ENCODE assay signal across 26 cellular contexts in the genomic region with DNA sequence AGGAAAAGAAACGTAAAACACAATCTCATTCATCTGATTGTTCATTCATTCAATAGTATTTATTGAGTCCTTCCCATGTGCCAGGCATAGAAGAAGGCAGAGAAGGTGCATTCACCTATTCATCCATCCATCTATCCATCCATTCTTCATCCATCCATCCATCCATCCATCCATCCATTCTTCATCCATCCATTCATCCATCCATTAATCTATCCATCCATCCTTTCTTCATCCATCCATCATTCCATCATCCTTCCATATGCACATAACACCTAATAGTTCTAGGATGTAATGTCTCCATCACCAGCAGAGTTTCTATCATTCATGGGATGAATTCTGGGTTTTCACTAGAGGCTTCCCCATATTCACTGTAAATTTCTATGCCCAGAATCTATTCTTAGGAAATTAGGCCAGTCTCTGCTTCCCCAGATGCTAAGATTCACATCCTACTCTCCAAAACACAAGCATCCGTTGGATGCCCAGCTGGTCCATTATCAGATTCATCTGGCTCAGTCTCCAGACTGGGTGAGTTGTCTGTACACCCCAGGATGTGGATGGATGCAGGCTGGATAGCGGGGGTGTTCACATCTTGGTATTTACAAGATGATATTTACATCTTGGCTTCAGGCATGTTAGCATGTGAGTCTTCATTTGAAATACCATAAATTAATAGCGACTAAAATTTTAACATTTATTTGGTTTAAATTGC.
"Had no signal": no experiment of that assay in that cellular context is flagged by ENCODE, and none has a peak within 500 bp of the region (broad histone marks: within the 10 kb centered on the region; RNA-seq: fewer than 3 reads in every experiment).

No MANE protein-coding gene starts in this region.

- H3K27ac Mint-ChIP-seq: naive B cell; natural killer cell; nephron progenitor cell; stimulated activated effector memory CD8-positive, alpha-beta T cell treated with anti-CD3 and anti-CD28 coated beads, Interleukin-12 subunit alpha, Interleukin-12 subunit beta, amount 100 ng/mL, for 72 hours; stimulated activated naive CD8-positive, alpha-beta T cell treated with anti-CD3 and anti-CD28 coated beads, Interleukin-15, Interleukin-2, amounts not matched to agents 100 ng/mL and 50 ng/mL, for 24 hours had no signal

- H3K4me1 Mint-ChIP-seq: naive B cell; natural killer cell; nephron progenitor cell; stimulated activated effector memory CD8-positive, alpha-beta T cell treated with anti-CD3 and anti-CD28 coated beads, Interleukin-12 subunit alpha, Interleukin-12 subunit beta, amount 100 ng/mL, for 72 hours had no signal

- H3K9me3 ChIP-seq: left lung, lower lobe of right lung, ovary, prostate gland, suprapubic skin, thoracic aorta, tibial artery, upper lobe of right lung, uterus had no signal

- H3K9me3 Mint-ChIP-seq: natural killer cell; stimulated activated effector memory CD8-positive, alpha-beta T cell treated with anti-CD3 and anti-CD28 coated beads, Interleukin-12 subunit alpha, Interleukin-12 subunit beta, amount 100 ng/mL, for 72 hours; stimulated activated naive CD8-positive, alpha-beta T cell treated with anti-CD3 and anti-CD28 coated beads, Interleukin-15, Interleukin-2, amounts not matched to agents 100 ng/mL and 50 ng/mL, for 24 hours had no signal

- DNase-seq: hippocampal formation; kidney; left colon; left lung; lower lobe of right lung; mammary epithelial cell; mesenchymal stem cell; naive B cell; natural killer cell; nephron progenitor cell; ovary; retina; right cardiac atrium; stimulated activated CD4-positive, alpha-beta T cell treated with anti-CD3 and anti-CD28 coated beads, Interleukin-4, amount 100 ng/mL, for 24 hours; stimulated activated naive CD4-positive, alpha-beta T cell; tibial artery; trophoblast cell; upper lobe of right lung; uterus had no signal

- H3K4me3 ChIP-seq: left lung, lower lobe of right lung, ovary, prostate gland, skin epidermis, suprapubic skin, thoracic aorta, tibial artery, upper lobe of right lung, uterus had no signal

- H3K36me3 Mint-ChIP-seq: naive B cell; natural killer cell; stimulated activated effector memory CD8-positive, alpha-beta T cell treated with anti-CD3 and anti-CD28 coated beads, Interleukin-12 subunit alpha, Interleukin-12 subunit beta, amount 100 ng/mL, for 72 hours had no signal

- H3K27ac ChIP-seq: left lung, lower lobe of right lung, ovary, prostate gland, skin epidermis, suprapubic skin, thoracic aorta, tibial artery, upper lobe of right lung, uterus had no signal

- H3K4me1 ChIP-seq: left lung, prostate gland, upper lobe of right lung had no signal

- H3K36me3 ChIP-seq: left lung, lower lobe of right lung, ovary, prostate gland, suprapubic skin, thoracic aorta, tibial artery, upper lobe of right lung, uterus had no signal

- ATAC-seq: left colon; left lung; lower lobe of right lung; natural killer cell; right cardiac atrium; sciatic nerve; stimulated activated effector memory CD8-positive, alpha-beta T cell treated with anti-CD3 and anti-CD28 coated beads, Interleukin-12 subunit alpha, Interleukin-12 subunit beta, amount 100 ng/mL, for 72 hours; upper lobe of right lung had no signal

- H3K4me3 Mint-ChIP-seq: naive B cell; natural killer cell; nephron progenitor cell; stimulated activated effector memory CD8-positive, alpha-beta T cell treated with anti-CD3 and anti-CD28 coated beads, Interleukin-12 subunit alpha, Interleukin-12 subunit beta, amount 100 ng/mL, for 72 hours; stimulated activated naive CD8-positive, alpha-beta T cell treated with anti-CD3 and anti-CD28 coated beads, Interleukin-15, Interleukin-2, amounts not matched to agents 100 ng/mL and 50 ng/mL, for 24 hours had no signal
